Comparison of ENCODE assay signal across 12 cellular contexts in genomic region chr17:9938764-9939163, GRCh38. TPM values are rescaled to one million over a fixed set of nuclear protein-coding genes. Genes with fewer than 3 reads are reported as not detected.
"Had no signal": no experiment of that assay in that cellular context is flagged by ENCODE, and none has a peak within 500 bp of the region (broad histone marks: within the 10 kb centered on the region; RNA-seq: fewer than 3 reads in every experiment).

No MANE protein-coding gene starts in this region.

- H3K4me2 ChIP-seq: GM23338 had no signal

- H3K4me3 ChIP-seq: GM23248, GM23338, HAP-1 had no signal

- H3K36me3 ChIP-seq: HAP-1 had no signal

- H3K9ac ChIP-seq: GM23248 had no signal

- DNase-seq: GM23248, GOT3, H7, H9, HCEC 1CT, HFFc6 had no signal

- H3K9me3 ChIP-seq: HAP-1 had no signal

- ATAC-seq: GM23338, HCT116 had no signal

- H3K4me1 ChIP-seq: HAP-1 had no signal

- FAIRE-seq: H1, H54 had no signal

- H2AFZ ChIP-seq: GM23248, GM23338 had no signal

- H3K27ac ChIP-seq: GM23248 had no signal

RNA-seq across cellular contexts. Expression of gene RCVRN, which starts 33.7 kb away (rescaled TPM):
- total RNA-seq: GM23248, GM23338, H1, H4, H7, H9, HFFc6 had no signal
- polyA plus RNA-seq: GM23248, GM23338, H1 had no signal
